In the genomic region with DNA sequence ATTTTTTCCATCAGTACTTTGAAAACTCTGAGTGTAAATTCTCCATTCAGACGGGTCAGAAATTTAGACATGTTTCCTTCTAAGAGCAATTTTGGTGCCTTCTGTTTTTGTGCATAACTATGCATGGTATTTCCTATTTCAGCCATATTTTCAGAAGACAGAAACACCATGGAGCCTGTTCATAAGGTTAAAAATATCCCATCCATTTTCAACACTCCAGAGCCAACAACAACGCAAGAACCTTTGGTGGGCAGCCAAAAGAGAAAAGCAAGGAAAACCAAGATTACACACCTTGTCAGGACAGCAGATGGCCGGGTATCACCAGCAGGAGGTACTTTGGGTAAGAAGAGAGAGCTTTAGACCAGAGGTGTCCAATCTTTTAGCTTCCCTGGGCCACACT, we compare ENCODE assay signal across 1 cellular context.
TF ChIP-seq lines count a peak whose summit lies in the region.

No MANE protein-coding gene starts in this region.

TF ChIP-seq in SK-N-SH treated with all-trans-retinoic acid at 6 μM for 48 hours, 23 proteins besides CTCF, POLR2A, EP300 and RAD21 (continued from another document):
- TF ChIP-seq GLIS3 (CRISPR knock-in tag; IDR thresholded peaks at IDR 0.05) (no peak), ZC3H10 (CRISPR knock-in tag; IDR thresholded peaks at IDR 0.05) (no peak), OSR1 (CRISPR knock-in tag; IDR thresholded peaks at IDR 0.05) (no peak), ZNF8 (CRISPR knock-in tag; IDR thresholded peaks at IDR 0.05) (no peak), ZNF70 (CRISPR knock-in tag; IDR thresholded peaks at IDR 0.05) (no peak), ARNTL (CRISPR knock-in tag; IDR thresholded peaks at IDR 0.05; ENCODE audit: borderline replicate concordance, low read depth) (no peak), PATZ1 (CRISPR knock-in tag; IDR thresholded peaks at IDR 0.05; ENCODE audit: borderline replicate concordance) (no peak), BACH2 (CRISPR knock-in tag; IDR thresholded peaks at IDR 0.05; ENCODE audit: borderline replicate concordance) (no peak), TCF4 (CRISPR knock-in tag; IDR thresholded peaks at IDR 0.05; ENCODE audit: borderline replicate concordance) (no peak), TOX (CRISPR knock-in tag; IDR thresholded peaks at IDR 0.05; ENCODE audit: borderline replicate concordance) (no peak), POU6F1 (CRISPR knock-in tag; IDR thresholded peaks at IDR 0.05; ENCODE audit: borderline replicate concordance, low read depth) (no peak)
- TF ChIP-seq, protein P1, sequence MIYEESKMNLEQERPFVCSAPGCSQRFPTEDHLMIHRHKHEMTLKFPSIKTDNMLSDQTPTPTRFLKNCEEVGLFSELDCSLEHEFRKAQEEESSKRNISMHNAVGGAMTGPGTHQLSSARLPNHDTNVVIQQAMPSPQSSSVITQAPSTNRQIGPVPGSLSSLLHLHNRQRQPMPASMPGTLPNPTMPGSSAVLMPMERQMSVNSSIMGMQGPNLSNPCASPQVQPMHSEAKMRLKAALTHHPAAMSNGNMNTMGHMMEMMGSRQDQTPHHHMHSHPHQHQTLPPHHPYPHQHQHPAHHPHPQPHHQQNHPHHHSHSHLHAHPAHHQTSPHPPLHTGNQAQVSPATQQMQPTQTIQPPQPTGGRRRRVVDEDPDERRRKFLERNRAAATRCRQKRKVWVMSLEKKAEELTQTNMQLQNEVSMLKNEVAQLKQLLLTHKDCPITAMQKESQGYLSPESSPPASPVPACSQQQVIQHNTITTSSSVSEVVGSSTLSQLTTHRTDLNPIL (CRISPR knock-in tag; IDR thresholded peaks at IDR 0.05; ENCODE audit: low read depth), result no peak
- TF ChIP-seq, protein P2, sequence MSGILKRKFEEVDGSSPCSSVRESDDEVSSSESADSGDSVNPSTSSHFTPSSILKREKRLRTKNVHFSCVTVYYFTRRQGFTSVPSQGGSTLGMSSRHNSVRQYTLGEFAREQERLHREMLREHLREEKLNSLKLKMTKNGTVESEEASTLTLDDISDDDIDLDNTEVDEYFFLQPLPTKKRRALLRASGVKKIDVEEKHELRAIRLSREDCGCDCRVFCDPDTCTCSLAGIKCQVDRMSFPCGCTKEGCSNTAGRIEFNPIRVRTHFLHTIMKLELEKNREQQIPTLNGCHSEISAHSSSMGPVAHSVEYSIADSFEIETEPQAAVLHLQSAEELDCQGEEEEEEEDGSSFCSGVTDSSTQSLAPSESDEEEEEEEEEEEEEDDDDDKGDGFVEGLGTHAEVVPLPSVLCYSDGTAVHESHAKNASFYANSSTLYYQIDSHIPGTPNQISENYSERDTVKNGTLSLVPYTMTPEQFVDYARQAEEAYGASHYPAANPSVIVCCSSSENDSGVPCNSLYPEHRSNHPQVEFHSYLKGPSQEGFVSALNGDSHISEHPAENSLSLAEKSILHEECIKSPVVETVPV (CRISPR knock-in tag; IDR thresholded peaks at IDR 0.05), result no peak
